18 cellular contexts compared by ENCODE assay signal in genomic region chr17:28221751-28222414, GRCh38.
"Had no signal": no experiment of that assay in that cellular context is flagged by ENCODE, and none has a peak within 500 bp of the region (broad histone marks: within the 10 kb centered on the region; RNA-seq: fewer than 3 reads in every experiment).

No MANE protein-coding gene starts in this region.

- H3K27ac Mint-ChIP-seq: activated naive CD8-positive, alpha-beta T cell treated with anti-CD3 and anti-CD28 coated beads, Interleukin-2, amount 50 U/mL, for 24 hours; activated T-helper 17 cell treated with anti-CD3 and anti-CD28 coated beads, Interleukin-2, amount 50 U/mL, for 72 hours; natural killer cell treated with Interleukin-12 subunit alpha and Interleukin-12 subunit beta and Interleukin-15 and Interleukin-18, amount 100 ng/mL, for 72 hours had no signal

- FAIRE-seq: colon had no signal

- ATAC-seq: activated naive CD8-positive, alpha-beta T cell treated with anti-CD3 and anti-CD28 coated beads, Interleukin-2, amount 50 U/mL, for 24 hours; activated T-helper 17 cell treated with anti-CD3 and anti-CD28 coated beads, Interleukin-2, amount 50 U/mL, for 72 hours; psoas muscle; right lobe of liver had no signal

- H3K27ac ChIP-seq: esophagus muscularis mucosa, psoas muscle, right lobe of liver, thyroid gland, vagina, VCaP had no signal

- H3K4me3 Mint-ChIP-seq: activated naive CD8-positive, alpha-beta T cell treated with anti-CD3 and anti-CD28 coated beads, Interleukin-2, amount 50 U/mL, for 24 hours; activated T-helper 17 cell treated with anti-CD3 and anti-CD28 coated beads, Interleukin-2, amount 50 U/mL, for 72 hours; natural killer cell treated with Interleukin-12 subunit alpha and Interleukin-12 subunit beta and Interleukin-15 and Interleukin-18, amount 100 ng/mL, for 72 hours had no signal

- H3K4me1 ChIP-seq: esophagus muscularis mucosa, psoas muscle, right lobe of liver, vagina had no signal

- H3K36me3 Mint-ChIP-seq: natural killer cell treated with Interleukin-12 subunit alpha and Interleukin-12 subunit beta and Interleukin-15 and Interleukin-18, amount 100 ng/mL, for 72 hours had no signal

- H3K27me3 ChIP-seq: right lobe of liver, thyroid gland, vagina had no signal

- H3K9me3 ChIP-seq: esophagus muscularis mucosa, psoas muscle, right lobe of liver, thyroid gland, vagina had no signal

- H3K9me3 Mint-ChIP-seq: activated naive CD8-positive, alpha-beta T cell treated with anti-CD3 and anti-CD28 coated beads, Interleukin-2, amount 50 U/mL, for 24 hours; activated T-helper 17 cell treated with anti-CD3 and anti-CD28 coated beads, Interleukin-2, amount 50 U/mL, for 72 hours; natural killer cell treated with Interleukin-12 subunit alpha and Interleukin-12 subunit beta and Interleukin-15 and Interleukin-18, amount 100 ng/mL, for 72 hours had no signal

- H3K4me3 ChIP-seq: esophagus muscularis mucosa, psoas muscle, right lobe of liver, thyroid gland, vagina had no signal

- H3K27me3 Mint-ChIP-seq: activated T-helper 17 cell treated with anti-CD3 and anti-CD28 coated beads, Interleukin-2, amount 50 U/mL, for 72 hours; natural killer cell treated with Interleukin-12 subunit alpha and Interleukin-12 subunit beta and Interleukin-15 and Interleukin-18, amount 100 ng/mL, for 72 hours had no signal

- H3K36me3 ChIP-seq: esophagus muscularis mucosa, right lobe of liver, thyroid gland, vagina had no signal

- H3K4me1 Mint-ChIP-seq: activated naive CD8-positive, alpha-beta T cell treated with anti-CD3 and anti-CD28 coated beads, Interleukin-2, amount 50 U/mL, for 24 hours; activated T-helper 17 cell treated with anti-CD3 and anti-CD28 coated beads, Interleukin-2, amount 50 U/mL, for 72 hours had no signal

- DNase-seq: activated CD4-positive, alpha-beta T cell treated with anti-CD3 and anti-CD28 coated beads for 1 hour; activated CD4-positive, alpha-beta T cell treated with anti-CD3 and anti-CD28 coated beads, Interleukin-2, amount 50 U/mL, for 4 hours; activated naive CD4-positive, alpha-beta T cell treated with Interleukin-2 at 50 U/mL for 16 hours; activated naive CD8-positive, alpha-beta T cell treated with anti-CD3 and anti-CD28 coated beads, Interleukin-2, amount 50 U/mL, for 24 hours; activated T-cell treated with anti-CD3 and anti-CD28 coated beads for 4 hours; foreskin melanocyte; mesendoderm; psoas muscle; right lobe of liver; T-helper 1 cell; T1000; thyroid gland had no signal
